In the genomic region with DNA sequence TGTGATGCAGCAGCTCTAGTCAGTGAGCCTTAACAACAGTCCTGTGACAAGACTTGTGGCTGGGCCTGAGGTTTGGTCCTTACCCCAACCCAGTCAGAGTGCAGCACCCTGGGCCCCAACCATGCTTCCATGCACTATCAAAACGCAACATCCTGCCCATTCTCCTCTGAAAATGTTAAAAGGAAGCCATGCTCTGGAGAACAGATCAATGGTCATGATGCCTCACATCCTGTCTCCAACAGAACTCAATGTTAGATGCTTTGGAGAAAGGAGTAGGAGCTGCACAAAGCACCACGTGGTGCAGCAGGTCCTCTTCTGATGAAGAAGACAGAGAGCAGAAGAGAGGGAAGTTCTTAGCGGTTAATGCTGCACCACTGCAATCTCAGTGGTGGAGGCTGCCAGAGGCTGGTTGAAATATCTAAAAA, we compare ENCODE assay signal across 2 cellular contexts.
TF ChIP-seq lines count a peak whose summit lies in the region.

No MANE protein-coding gene starts in this region.

TF ChIP-seq in endothelial cell of umbilical vein, 7 proteins besides CTCF, POLR2A, EP300 and RAD21:
- TF ChIP-seq, protein P1, sequence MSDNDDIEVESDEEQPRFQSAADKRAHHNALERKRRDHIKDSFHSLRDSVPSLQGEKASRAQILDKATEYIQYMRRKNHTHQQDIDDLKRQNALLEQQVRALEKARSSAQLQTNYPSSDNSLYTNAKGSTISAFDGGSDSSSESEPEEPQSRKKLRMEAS (IDR thresholded peaks at IDR 0.05; ENCODE audit: insufficient read depth, insufficient read length) = peak; percentile 83
- TF ChIP-seq EZH2 (IDR thresholded peaks at IDR 0.05; ENCODE audit: borderline replicate concordance, low read depth, low read length, severe bottlenecking) (no peak), POLR2AphosphoS5 (IDR thresholded peaks at IDR 0.05; ENCODE audit: insufficient read depth, low read depth, low read length) (peak; percentile 83), JUN (IDR thresholded peaks at IDR 0.05; ENCODE audit: borderline replicate concordance, insufficient read depth, insufficient read length, low read depth) (peak; percentile 17), GATA2 (IDR thresholded peaks at IDR 0.05; ENCODE audit: insufficient read depth, insufficient read length, low read depth, low read length) (peak; percentile 69), MYC (IDR thresholded peaks at IDR 0.05; ENCODE audit: low read depth, low read length) (peak; percentile 35), FOS (IDR thresholded peaks at IDR 0.05; ENCODE audit: borderline replicate concordance, insufficient read depth, low read length) (peak; percentile 81)

TF ChIP-seq in HepG2, 621 proteins besides CTCF, POLR2A, EP300 and RAD21:
- TF ChIP-seq MED1 (CRISPR knock-in tag; IDR thresholded peaks at IDR 0.05) = no peak
- TF ChIP-seq, protein P2, sequence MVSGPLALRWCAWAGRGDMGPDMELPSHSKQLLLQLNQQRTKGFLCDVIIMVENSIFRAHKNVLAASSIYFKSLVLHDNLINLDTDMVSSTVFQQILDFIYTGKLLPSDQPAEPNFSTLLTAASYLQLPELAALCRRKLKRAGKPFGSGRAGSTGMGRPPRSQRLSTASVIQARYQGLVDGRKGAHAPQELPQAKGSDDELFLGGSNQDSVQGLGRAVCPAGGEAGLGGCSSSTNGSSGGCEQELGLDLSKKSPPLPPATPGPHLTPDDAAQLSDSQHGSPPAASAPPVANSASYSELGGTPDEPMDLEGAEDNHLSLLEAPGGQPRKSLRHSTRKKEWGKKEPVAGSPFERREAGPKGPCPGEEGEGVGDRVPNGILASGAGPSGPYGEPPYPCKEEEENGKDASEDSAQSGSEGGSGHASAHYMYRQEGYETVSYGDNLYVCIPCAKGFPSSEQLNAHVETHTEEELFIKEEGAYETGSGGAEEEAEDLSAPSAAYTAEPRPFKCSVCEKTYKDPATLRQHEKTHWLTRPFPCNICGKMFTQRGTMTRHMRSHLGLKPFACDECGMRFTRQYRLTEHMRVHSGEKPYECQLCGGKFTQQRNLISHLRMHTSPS (CRISPR knock-in tag; IDR thresholded peaks at IDR 0.05; ENCODE audit: low read depth) = no peak
- TF ChIP-seq, protein P3, sequence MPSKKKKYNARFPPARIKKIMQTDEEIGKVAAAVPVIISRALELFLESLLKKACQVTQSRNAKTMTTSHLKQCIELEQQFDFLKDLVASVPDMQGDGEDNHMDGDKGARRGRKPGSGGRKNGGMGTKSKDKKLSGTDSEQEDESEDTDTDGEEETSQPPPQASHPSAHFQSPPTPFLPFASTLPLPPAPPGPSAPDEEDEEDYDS (CRISPR knock-in tag; IDR thresholded peaks at IDR 0.05) = no peak
- TF ChIP-seq SUZ12 (IDR thresholded peaks at IDR 0.05; ENCODE audit: low read depth, low read length) = no peak
- no peak for TF ChIP-seq REL (CRISPR knock-in tag; conservative IDR thresholded peaks at IDR 0.05)
- TF ChIP-seq ZKSCAN1 (IDR thresholded peaks at IDR 0.05; ENCODE audit: low read length) = no peak
- no peak for TF ChIP-seq CC2D1A (CRISPR knock-in tag; IDR thresholded peaks at IDR 0.05)
- no peak for TF ChIP-seq CBX5 (CRISPR knock-in tag; IDR thresholded peaks at IDR 0.05; ENCODE audit: borderline replicate concordance)
- TF ChIP-seq, protein P4, sequence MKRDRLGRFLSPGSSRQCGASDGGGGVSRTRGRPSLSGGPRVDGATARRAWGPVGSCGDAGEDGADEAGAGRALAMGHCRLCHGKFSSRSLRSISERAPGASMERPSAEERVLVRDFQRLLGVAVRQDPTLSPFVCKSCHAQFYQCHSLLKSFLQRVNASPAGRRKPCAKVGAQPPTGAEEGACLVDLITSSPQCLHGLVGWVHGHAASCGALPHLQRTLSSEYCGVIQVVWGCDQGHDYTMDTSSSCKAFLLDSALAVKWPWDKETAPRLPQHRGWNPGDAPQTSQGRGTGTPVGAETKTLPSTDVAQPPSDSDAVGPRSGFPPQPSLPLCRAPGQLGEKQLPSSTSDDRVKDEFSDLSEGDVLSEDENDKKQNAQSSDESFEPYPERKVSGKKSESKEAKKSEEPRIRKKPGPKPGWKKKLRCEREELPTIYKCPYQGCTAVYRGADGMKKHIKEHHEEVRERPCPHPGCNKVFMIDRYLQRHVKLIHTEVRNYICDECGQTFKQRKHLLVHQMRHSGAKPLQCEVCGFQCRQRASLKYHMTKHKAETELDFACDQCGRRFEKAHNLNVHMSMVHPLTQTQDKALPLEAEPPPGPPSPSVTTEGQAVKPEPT (CRISPR knock-in tag; IDR thresholded peaks at IDR 0.05; ENCODE audit: low read depth) = no peak
- no peak for TF ChIP-seq ZNF790 (CRISPR knock-in tag; IDR thresholded peaks at IDR 0.05; ENCODE audit: borderline replicate concordance)
- TF ChIP-seq ZNF879 (CRISPR knock-in tag; IDR thresholded peaks at IDR 0.05) = no peak
